Comparison of ENCODE assay signal across 2 cellular contexts in the genomic region with DNA sequence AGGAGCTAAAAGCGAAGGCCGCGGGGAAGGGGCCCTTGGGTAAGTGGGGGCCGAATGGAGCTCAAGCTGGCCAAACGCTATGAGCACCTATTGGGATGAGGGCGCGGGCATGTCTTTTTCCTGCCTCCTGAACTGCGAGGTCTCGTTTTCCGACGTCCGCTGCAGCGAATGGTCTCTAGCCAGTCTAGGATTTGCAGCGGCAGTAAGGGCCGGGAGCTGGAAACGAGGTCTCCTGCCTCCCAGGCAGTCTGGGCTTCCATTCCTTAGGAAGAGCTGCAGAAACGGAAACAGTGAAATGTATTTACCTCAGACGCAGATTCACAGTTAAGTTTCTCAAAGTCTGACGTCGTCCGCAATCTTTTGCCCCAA.
TF ChIP-seq lines count a peak whose summit lies in the region.

No MANE protein-coding gene starts in this region.

TF ChIP-seq in endothelial cell of umbilical vein, 7 proteins besides CTCF, POLR2A, EP300 and RAD21:
- TF ChIP-seq, protein P1, sequence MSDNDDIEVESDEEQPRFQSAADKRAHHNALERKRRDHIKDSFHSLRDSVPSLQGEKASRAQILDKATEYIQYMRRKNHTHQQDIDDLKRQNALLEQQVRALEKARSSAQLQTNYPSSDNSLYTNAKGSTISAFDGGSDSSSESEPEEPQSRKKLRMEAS (IDR thresholded peaks at IDR 0.05; ENCODE audit: insufficient read depth, insufficient read length), result no peak
- TF ChIP-seq EZH2 (IDR thresholded peaks at IDR 0.05; ENCODE audit: borderline replicate concordance, low read depth, low read length, severe bottlenecking) (no peak), GATA2 (IDR thresholded peaks at IDR 0.05; ENCODE audit: insufficient read depth, insufficient read length, low read depth, low read length) (no peak), POLR2AphosphoS5 (IDR thresholded peaks at IDR 0.05; ENCODE audit: insufficient read depth, low read depth, low read length) (no peak), MYC (IDR thresholded peaks at IDR 0.05; ENCODE audit: low read depth, low read length) (no peak), JUN (IDR thresholded peaks at IDR 0.05; ENCODE audit: borderline replicate concordance, insufficient read depth, insufficient read length, low read depth) (no peak), FOS (IDR thresholded peaks at IDR 0.05; ENCODE audit: borderline replicate concordance, insufficient read depth, low read length) (no peak)

TF ChIP-seq in neural cell, 6 proteins besides CTCF, POLR2A, EP300 and RAD21:
- TF ChIP-seq MXI1 (conservative IDR thresholded peaks at IDR 0.05; ENCODE audit: poor library complexity, severe bottlenecking) (no peak), SMC3 (conservative IDR thresholded peaks at IDR 0.05; ENCODE audit: poor library complexity) (no peak), TAF1 (IDR thresholded peaks at IDR 0.05; ENCODE audit: low read depth) (no peak), EZH2 (IDR thresholded peaks at IDR 0.05; ENCODE audit: borderline replicate concordance, insufficient read depth, low read length, poor library complexity, severe bottlenecking) (no peak), POLR2AphosphoS5 (IDR thresholded peaks at IDR 0.05) (no peak)
- TF ChIP-seq, protein P2, sequence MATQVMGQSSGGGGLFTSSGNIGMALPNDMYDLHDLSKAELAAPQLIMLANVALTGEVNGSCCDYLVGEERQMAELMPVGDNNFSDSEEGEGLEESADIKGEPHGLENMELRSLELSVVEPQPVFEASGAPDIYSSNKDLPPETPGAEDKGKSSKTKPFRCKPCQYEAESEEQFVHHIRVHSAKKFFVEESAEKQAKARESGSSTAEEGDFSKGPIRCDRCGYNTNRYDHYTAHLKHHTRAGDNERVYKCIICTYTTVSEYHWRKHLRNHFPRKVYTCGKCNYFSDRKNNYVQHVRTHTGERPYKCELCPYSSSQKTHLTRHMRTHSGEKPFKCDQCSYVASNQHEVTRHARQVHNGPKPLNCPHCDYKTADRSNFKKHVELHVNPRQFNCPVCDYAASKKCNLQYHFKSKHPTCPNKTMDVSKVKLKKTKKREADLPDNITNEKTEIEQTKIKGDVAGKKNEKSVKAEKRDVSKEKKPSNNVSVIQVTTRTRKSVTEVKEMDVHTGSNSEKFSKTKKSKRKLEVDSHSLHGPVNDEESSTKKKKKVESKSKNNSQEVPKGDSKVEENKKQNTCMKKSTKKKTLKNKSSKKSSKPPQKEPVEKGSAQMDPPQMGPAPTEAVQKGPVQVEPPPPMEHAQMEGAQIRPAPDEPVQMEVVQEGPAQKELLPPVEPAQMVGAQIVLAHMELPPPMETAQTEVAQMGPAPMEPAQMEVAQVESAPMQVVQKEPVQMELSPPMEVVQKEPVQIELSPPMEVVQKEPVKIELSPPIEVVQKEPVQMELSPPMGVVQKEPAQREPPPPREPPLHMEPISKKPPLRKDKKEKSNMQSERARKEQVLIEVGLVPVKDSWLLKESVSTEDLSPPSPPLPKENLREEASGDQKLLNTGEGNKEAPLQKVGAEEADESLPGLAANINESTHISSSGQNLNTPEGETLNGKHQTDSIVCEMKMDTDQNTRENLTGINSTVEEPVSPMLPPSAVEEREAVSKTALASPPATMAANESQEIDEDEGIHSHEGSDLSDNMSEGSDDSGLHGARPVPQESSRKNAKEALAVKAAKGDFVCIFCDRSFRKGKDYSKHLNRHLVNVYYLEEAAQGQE (IDR thresholded peaks at IDR 0.05; ENCODE audit: borderline replicate concordance), result no peak
